ENCODE assay signal across 1 cellular context in the genomic region with DNA sequence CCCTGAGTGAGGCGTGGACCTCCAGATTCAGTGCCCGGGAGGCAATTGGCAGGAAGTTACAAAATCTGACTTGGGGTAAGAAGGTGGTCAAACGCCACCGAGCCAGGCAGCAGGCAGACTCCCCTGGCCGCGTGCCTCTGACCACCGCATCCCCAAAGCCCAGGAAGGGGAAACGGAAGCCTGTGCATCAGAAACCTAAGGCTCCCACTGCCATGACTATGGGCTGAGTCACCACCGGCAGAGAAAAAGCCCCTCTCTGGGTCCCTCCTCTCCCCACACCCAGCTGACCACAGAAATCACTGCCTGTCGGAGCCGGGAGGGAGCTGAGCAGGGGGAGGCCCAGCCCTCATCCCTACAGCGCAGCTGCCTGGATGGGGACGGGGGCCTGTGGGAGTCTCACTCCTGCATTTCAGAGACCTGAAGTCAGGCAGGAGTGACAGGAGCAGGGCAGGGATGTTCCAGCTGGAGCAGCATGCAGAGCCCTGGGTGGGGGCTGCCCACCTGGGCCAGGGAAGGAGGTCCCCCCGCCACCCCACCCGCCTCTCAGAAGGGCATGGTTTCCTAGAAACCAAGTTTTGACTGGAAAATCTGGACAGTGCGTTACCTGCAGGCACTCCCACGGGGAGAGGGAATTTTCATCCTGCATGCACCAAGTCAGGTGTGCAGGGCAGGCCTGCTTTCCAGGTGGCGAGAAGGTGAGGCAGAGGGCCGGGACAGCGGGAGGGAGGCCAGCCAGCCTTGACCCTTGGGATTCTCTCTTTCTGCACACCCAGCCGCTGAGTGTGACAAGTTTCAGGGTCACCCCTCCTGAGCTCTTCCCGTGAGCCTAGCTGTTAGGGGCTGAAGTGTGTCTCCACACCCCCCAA.
TF ChIP-seq lines count a peak whose summit lies in the region.

No MANE protein-coding gene starts in this region.

TF ChIP-seq in SK-N-SH, 30 proteins besides CTCF, POLR2A, EP300 and RAD21 (continued from another document):
- TF ChIP-seq, protein P1, sequence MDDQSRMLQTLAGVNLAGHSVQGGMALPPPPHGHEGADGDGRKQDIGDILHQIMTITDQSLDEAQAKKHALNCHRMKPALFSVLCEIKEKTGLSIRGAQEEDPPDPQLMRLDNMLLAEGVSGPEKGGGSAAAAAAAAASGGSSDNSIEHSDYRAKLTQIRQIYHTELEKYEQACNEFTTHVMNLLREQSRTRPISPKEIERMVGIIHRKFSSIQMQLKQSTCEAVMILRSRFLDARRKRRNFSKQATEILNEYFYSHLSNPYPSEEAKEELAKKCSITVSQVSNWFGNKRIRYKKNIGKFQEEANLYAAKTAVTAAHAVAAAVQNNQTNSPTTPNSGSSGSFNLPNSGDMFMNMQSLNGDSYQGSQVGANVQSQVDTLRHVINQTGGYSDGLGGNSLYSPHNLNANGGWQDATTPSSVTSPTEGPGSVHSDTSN (IDR thresholded peaks at IDR 0.05): peak; percentile 58
- TF ChIP-seq FOSL2 (IDR thresholded peaks at IDR 0.05; ENCODE audit: borderline replicate concordance, low read depth) (peak; percentile 96), SMC3 (IDR thresholded peaks at IDR 0.05; ENCODE audit: low read depth, low read length) (no peak), RCOR1 (IDR thresholded peaks at IDR 0.05; ENCODE audit: low read length) (no peak), MXI1 (IDR thresholded peaks at IDR 0.05; ENCODE audit: low read depth, low read length) (no peak), FOXJ3 (CRISPR knock-in tag; IDR thresholded peaks at IDR 0.05) (no peak), EZH2phosphoT487 (IDR thresholded peaks at IDR 0.05; ENCODE audit: borderline replicate concordance, low read depth) (no peak), POLR2AphosphoS5 (IDR thresholded peaks at IDR 0.05; ENCODE audit: low read depth, low read length) (peak; percentile 81), CHD2 (IDR thresholded peaks at IDR 0.05; ENCODE audit: low read length, partially characterized antibody) (no peak), SIN3A (IDR thresholded peaks at IDR 0.05; ENCODE audit: borderline replicate concordance, low read depth, low read length) (peak; percentile 60; the same call in 1 of the 2 replicates), ELF1 (IDR thresholded peaks at IDR 0.05) (peak; percentile 67; the same call in 1 of the 2 replicates), NRF1 (IDR thresholded peaks at IDR 0.05; ENCODE audit: low read depth, low read length) (peak; percentile 31; the same call in 1 of the 2 replicates), RXRA (IDR thresholded peaks at IDR 0.05; ENCODE audit: borderline replicate concordance, low read depth) (peak; percentile 83; the same call in 1 of the 2 replicates), JUND (IDR thresholded peaks at IDR 0.05) (peak; percentile 93)
- TF ChIP-seq, protein P2, sequence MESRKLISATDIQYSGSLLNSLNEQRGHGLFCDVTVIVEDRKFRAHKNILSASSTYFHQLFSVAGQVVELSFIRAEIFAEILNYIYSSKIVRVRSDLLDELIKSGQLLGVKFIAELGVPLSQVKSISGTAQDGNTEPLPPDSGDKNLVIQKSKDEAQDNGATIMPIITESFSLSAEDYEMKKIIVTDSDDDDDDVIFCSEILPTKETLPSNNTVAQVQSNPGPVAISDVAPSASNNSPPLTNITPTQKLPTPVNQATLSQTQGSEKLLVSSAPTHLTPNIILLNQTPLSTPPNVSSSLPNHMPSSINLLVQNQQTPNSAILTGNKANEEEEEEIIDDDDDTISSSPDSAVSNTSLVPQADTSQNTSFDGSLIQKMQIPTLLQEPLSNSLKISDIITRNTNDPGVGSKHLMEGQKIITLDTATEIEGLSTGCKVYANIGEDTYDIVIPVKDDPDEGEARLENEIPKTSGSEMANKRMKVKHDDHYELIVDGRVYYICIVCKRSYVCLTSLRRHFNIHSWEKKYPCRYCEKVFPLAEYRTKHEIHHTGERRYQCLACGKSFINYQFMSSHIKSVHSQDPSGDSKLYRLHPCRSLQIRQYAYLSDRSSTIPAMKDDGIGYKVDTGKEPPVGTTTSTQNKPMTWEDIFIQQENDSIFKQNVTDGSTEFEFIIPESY (IDR thresholded peaks at IDR 0.05; ENCODE audit: borderline replicate concordance, low read depth): peak; percentile 71; the same call in 1 of the 2 replicates
- TF ChIP-seq, protein P3, sequence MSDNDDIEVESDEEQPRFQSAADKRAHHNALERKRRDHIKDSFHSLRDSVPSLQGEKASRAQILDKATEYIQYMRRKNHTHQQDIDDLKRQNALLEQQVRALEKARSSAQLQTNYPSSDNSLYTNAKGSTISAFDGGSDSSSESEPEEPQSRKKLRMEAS (IDR thresholded peaks at IDR 0.05; ENCODE audit: low read depth): peak; percentile 87
- TF ChIP-seq, protein P4, sequence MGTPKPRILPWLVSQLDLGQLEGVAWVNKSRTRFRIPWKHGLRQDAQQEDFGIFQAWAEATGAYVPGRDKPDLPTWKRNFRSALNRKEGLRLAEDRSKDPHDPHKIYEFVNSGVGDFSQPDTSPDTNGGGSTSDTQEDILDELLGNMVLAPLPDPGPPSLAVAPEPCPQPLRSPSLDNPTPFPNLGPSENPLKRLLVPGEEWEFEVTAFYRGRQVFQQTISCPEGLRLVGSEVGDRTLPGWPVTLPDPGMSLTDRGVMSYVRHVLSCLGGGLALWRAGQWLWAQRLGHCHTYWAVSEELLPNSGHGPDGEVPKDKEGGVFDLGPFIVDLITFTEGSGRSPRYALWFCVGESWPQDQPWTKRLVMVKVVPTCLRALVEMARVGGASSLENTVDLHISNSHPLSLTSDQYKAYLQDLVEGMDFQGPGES (IDR thresholded peaks at IDR 0.05; ENCODE audit: low read depth, low read length): no peak
- TF ChIP-seq, protein P5, sequence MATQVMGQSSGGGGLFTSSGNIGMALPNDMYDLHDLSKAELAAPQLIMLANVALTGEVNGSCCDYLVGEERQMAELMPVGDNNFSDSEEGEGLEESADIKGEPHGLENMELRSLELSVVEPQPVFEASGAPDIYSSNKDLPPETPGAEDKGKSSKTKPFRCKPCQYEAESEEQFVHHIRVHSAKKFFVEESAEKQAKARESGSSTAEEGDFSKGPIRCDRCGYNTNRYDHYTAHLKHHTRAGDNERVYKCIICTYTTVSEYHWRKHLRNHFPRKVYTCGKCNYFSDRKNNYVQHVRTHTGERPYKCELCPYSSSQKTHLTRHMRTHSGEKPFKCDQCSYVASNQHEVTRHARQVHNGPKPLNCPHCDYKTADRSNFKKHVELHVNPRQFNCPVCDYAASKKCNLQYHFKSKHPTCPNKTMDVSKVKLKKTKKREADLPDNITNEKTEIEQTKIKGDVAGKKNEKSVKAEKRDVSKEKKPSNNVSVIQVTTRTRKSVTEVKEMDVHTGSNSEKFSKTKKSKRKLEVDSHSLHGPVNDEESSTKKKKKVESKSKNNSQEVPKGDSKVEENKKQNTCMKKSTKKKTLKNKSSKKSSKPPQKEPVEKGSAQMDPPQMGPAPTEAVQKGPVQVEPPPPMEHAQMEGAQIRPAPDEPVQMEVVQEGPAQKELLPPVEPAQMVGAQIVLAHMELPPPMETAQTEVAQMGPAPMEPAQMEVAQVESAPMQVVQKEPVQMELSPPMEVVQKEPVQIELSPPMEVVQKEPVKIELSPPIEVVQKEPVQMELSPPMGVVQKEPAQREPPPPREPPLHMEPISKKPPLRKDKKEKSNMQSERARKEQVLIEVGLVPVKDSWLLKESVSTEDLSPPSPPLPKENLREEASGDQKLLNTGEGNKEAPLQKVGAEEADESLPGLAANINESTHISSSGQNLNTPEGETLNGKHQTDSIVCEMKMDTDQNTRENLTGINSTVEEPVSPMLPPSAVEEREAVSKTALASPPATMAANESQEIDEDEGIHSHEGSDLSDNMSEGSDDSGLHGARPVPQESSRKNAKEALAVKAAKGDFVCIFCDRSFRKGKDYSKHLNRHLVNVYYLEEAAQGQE (IDR thresholded peaks at IDR 0.05; ENCODE audit: low read depth, low read length): 0 out of 2 replicates have a peak, but pooled peaks have one; percentile 20
TF ChIP-seq in SK-N-SH: peak in this region for 17.
